In the genomic region with DNA sequence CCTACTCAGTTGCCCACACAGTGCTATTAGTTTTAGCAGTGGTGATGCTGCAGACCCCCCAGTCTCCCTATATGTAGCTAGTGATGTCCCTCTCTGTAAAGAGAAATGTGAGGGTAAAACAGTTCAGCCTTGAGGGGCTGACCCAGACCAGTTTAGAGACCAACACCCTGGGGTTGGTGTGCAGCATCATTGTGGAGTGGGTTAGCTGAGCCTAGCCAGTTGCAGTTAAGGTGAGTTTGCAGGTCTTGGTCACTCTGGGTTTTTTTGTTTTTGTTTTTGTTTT, we compare ENCODE assay signal across 9 cellular contexts. TPM values are rescaled to one million over a fixed set of nuclear protein-coding genes. Genes with fewer than 3 reads are reported as not detected.
DNase-seq lines count a peak whose midpoint lies in the region; ATAC-seq and TF ChIP-seq lines count a peak whose summit lies in the region.
"Had no signal": no experiment of that assay in that cellular context is flagged by ENCODE, and none has a peak within 500 bp of the region (broad histone marks: within the 10 kb centered on the region; RNA-seq: fewer than 3 reads in every experiment).

No MANE protein-coding gene starts in this region.

- H3K27ac ChIP-seq in body of pancreas (peak overlapping the region; percentile 64 to 82 (median 78)), lung (ENCODE audit: low read depth in 1 of 2, low read length in 1 of 2) (peak overlapping the region; percentile 77 to 89)

- H3K36me3 ChIP-seq in body of pancreas (replicated peaks in 1 of 2; ENCODE audit: insufficient read depth in 1 of 2, low read depth in 2 of 2) (peaks cover 0 to 13% of the 10 kb centered on the region in 2 donors), lung (ENCODE audit: control insufficient read depth in 2 of 2, insufficient read depth in 2 of 2, low read length in 2 of 2) (peaks cover 9 to 37% of the 10 kb centered on the region in 2 donors)

- peak overlapping the region; percentile 96 for H3K4me3 Mint-ChIP-seq in activated T-cell treated with anti-CD3 and anti-CD28 coated beads, Interleukin-2, amount 50 U/mL, for 4 hours
- H3K4me3 Mint-ChIP-seq in type B pancreatic cell: peak overlapping the region; percentile 91

- no peaks in the 10 kb centered on the region for H3K27me3 Mint-ChIP-seq in activated T-cell treated with anti-CD3 and anti-CD28 coated beads, Interleukin-2, amount 50 U/mL, for 4 hours (ENCODE audit: low read depth)
- no peaks in the 10 kb centered on the region for H3K27me3 Mint-ChIP-seq in type B pancreatic cell

- H3K9me3 ChIP-seq in body of pancreas (no peaks in the 10 kb centered on the region), lung (ENCODE audit: control insufficient read depth in 2 of 2, insufficient read depth in 1 of 2, low read length in 1 of 2) (no peaks in the 10 kb centered on the region)

- peaks cover 52% of the 10 kb centered on the region for H3K4me1 Mint-ChIP-seq in activated T-cell treated with anti-CD3 and anti-CD28 coated beads, Interleukin-2, amount 50 U/mL, for 4 hours (ENCODE audit: low read depth)
- H3K4me1 Mint-ChIP-seq in type B pancreatic cell (ENCODE audit: unreplicated experiment): peaks cover 36% of the 10 kb centered on the region

- TF ChIP-seq POLR2A in body of pancreas (IDR thresholded peaks at IDR 0.05): no peak

- no peak for DNase-seq in activated T-cell treated with anti-CD3 and anti-CD28 coated beads, Interleukin-2, amount 50 U/mL, for 4 hours
- DNase-seq in activated T-cell treated with anti-CD3 and anti-CD28 coated beads, Interleukin-2, amount 50 U/mL, for 48 hours: no peak
- DNase-seq in body of pancreas (no peak), lung (ENCODE audit: low spot score) (no peak), type B pancreatic cell (ENCODE audit: extremely low spot score, unreplicated experiment) (no peak), epidermal melanocyte (ENCODE audit: insufficient read length, low spot score) (no peak), omental fat pad (ENCODE audit: low spot score) (no peak), SHP77 (lab: John Stamatoyannopoulos, UW) (no peak)
- DNase-seq: MM.1S had no signal

- peaks cover 44% of the 10 kb centered on the region for H3K36me3 Mint-ChIP-seq in activated T-cell treated with anti-CD3 and anti-CD28 coated beads, Interleukin-2, amount 50 U/mL, for 4 hours (ENCODE audit: insufficient read depth)
- peaks cover 35% of the 10 kb centered on the region for H3K36me3 Mint-ChIP-seq in type B pancreatic cell

- no peaks in the 10 kb centered on the region for H3K9me3 Mint-ChIP-seq in activated T-cell treated with anti-CD3 and anti-CD28 coated beads, Interleukin-2, amount 50 U/mL, for 4 hours
- no peaks in the 10 kb centered on the region for H3K9me3 Mint-ChIP-seq in type B pancreatic cell

- ATAC-seq in activated T-cell treated with anti-CD3 and anti-CD28 coated beads, Interleukin-2, amount 50 U/mL, for 4 hours: no peak
- ATAC-seq in body of pancreas (no peak), lung (ENCODE audit: insufficient read depth, low FRiP score) (no peak), omental fat pad (ENCODE audit: low FRiP score) (no peak)

- TF ChIP-seq CTCF in body of pancreas (IDR thresholded peaks at IDR 0.05): no peak
- TF ChIP-seq CTCF in lung (IDR thresholded peaks at IDR 0.05; ENCODE audit: control extremely low read depth, extremely low read depth): no peak
- TF ChIP-seq CTCF in type B pancreatic cell (conservative IDR thresholded peaks at IDR 0.05): no peak
- no peak for TF ChIP-seq CTCF in omental fat pad (IDR thresholded peaks at IDR 0.05)

- H3K4me3 ChIP-seq in body of pancreas (peak overlapping the region in 1 of 2 donors; percentile 13), lung (no peak overlapping the region)

- intact Hi-C loops in body of pancreas (cut with DNase I): no loop called here

- H3K4me1 ChIP-seq in body of pancreas (peaks cover 53% of the 10 kb centered on the region), lung (ENCODE audit: control insufficient read depth in 2 of 2, insufficient read depth in 2 of 2, low read length in 2 of 2) (peaks cover 13 to 23% of the 10 kb centered on the region in 2 donors)

- H3K27ac Mint-ChIP-seq in type B pancreatic cell: peak overlapping the region; percentile 100

- no peaks in the 10 kb centered on the region for H3K27me3 ChIP-seq in body of pancreas
- H3K27me3 ChIP-seq in lung (ENCODE audit: control insufficient read depth, insufficient read depth): no peaks in the 10 kb centered on the region

RNA-seq across cellular contexts. Expression of gene B3GALT4, which starts 0.4 kb away (rescaled TPM):
- total RNA-seq in activated T-cell treated with anti-CD3 and anti-CD28 coated beads, Interleukin-2, amount 50 U/mL, for 4 hours: 1 to 10 TPM; 2.6 to 3.8 (median 3.7) TPM
- total RNA-seq in body of pancreas (1 to 10 TPM; 3.9 to 5.6 TPM), lung (10 to 100 TPM in 1 of 2 donors, 1 to 10 TPM in 1; 6.8 to 19.0 TPM), type B pancreatic cell (ENCODE audit: low replicate concordance) (10.1 and 22.2 TPM in 2 replicates), omental fat pad (10 to 100 TPM in 1 of 4 donors, 1 to 10 TPM in 3; 6.7 to 15.9 (median 7.9) TPM)
- polyA plus RNA-seq in lung: 10 to 100 TPM; 11.2 to 16.8 TPM

RNA-seq across cellular contexts. Expression of gene RPS18, which starts 4.6 kb away (rescaled TPM):
- 1,000 to 10,000 TPM; 4,231 to 4,415 (median 4,409) TPM for total RNA-seq in activated T-cell treated with anti-CD3 and anti-CD28 coated beads, Interleukin-2, amount 50 U/mL, for 4 hours
- 1,000 to 10,000 TPM in 1 of 2 donors, 100 to 1,000 TPM in 1; 772 to 1,608 TPM for total RNA-seq in body of pancreas
- 1,000 to 10,000 TPM; 1,324 to 2,087 TPM for total RNA-seq in lung
- 1,000 to 10,000 TPM; 3,902 to 8,495 TPM for polyA plus RNA-seq in lung
- total RNA-seq in type B pancreatic cell (ENCODE audit: low replicate concordance): 3,043 and 3,480 TPM in 2 replicates
- total RNA-seq in omental fat pad: 1,000 to 10,000 TPM; 2,708 to 4,129 (median 3,024) TPM

RNA-seq across cellular contexts. Expression of gene VPS52, which starts 4.8 kb away (rescaled TPM):
- total RNA-seq in activated T-cell treated with anti-CD3 and anti-CD28 coated beads, Interleukin-2, amount 50 U/mL, for 4 hours: 10 to 100 TPM; 51.2 to 65.4 (median 63.5) TPM
- total RNA-seq in body of pancreas: 10 to 100 TPM; 37.1 to 40.5 TPM
- total RNA-seq in lung: 10 to 100 TPM; 46.5 to 59.9 TPM
- polyA plus RNA-seq in lung: 10 to 100 TPM; 37.3 to 41.3 TPM
- total RNA-seq in type B pancreatic cell (ENCODE audit: low replicate concordance): 54.7 and 62.4 TPM in 2 replicates
- total RNA-seq in omental fat pad: 10 to 100 TPM; 20.2 to 54.5 (median 34.3) TPM

RNA-seq across cellular contexts. Expression of gene WDR46, which starts 12.5 kb away (rescaled TPM):
- 100 to 1,000 TPM; 188 to 198 (median 197) TPM for total RNA-seq in activated T-cell treated with anti-CD3 and anti-CD28 coated beads, Interleukin-2, amount 50 U/mL, for 4 hours
- 10 to 100 TPM; 27.8 to 43.2 TPM for total RNA-seq in body of pancreas
- 10 to 100 TPM; 26.3 to 48.0 TPM for total RNA-seq in lung
- 10 to 100 TPM; 47.3 to 47.6 TPM for polyA plus RNA-seq in lung
- total RNA-seq in type B pancreatic cell (ENCODE audit: low replicate concordance): 53.1 and 67.4 TPM in 2 replicates
- 100 to 1,000 TPM in 1 of 4 donors, 10 to 100 TPM in 3; 49.7 to 103 (median 54.3) TPM for total RNA-seq in omental fat pad

RNA-seq across cellular contexts. Expression of gene PFDN6, which starts 12.9 kb away (rescaled TPM):
- 100 to 1,000 TPM; 153 to 157 (median 153) TPM for total RNA-seq in activated T-cell treated with anti-CD3 and anti-CD28 coated beads, Interleukin-2, amount 50 U/mL, for 4 hours
- total RNA-seq in body of pancreas (10 to 100 TPM; 10.2 to 19.7 TPM), lung (10 to 100 TPM; 21.8 to 42.2 TPM), type B pancreatic cell (ENCODE audit: low replicate concordance) (52.9 and 54.5 TPM in 2 replicates), omental fat pad (10 to 100 TPM; 16.0 to 30.8 (median 23.1) TPM)
- 100 to 1,000 TPM; 113 to 377 TPM for polyA plus RNA-seq in lung
